26 cellular contexts compared by ENCODE assay signal in the genomic region with DNA sequence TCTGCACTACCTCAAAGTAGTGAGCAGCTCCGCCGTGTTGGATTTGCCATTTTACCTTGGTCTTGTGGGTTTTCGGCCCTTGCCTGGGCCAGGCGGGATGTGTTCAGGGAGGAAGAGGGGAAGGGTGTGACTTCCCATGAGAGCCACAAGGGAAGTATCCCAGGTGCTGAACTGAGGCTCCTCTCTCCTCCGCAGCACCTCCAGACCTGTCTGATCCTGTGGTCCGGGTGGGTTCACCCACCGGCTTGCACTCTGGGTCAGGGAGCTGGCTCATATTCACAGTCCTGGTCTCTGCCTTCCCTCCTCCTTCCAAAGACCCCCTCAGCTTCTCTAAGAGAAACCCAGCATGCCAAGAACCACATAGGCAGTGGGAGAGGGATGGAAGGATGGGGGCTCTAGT.
DNase-seq lines count a peak whose midpoint lies in the region; ATAC-seq, FAIRE-seq and TF ChIP-seq lines count a peak whose summit lies in the region.
"Had no signal": no experiment of that assay in that cellular context is flagged by ENCODE, and none has a peak within 500 bp of the region (broad histone marks: within the 10 kb centered on the region; RNA-seq: fewer than 3 reads in every experiment).

No MANE protein-coding gene starts in this region.

- H3K27me3 ChIP-seq in right atrium auricular region, result no peaks in the 10 kb centered on the region
- no peaks in the 10 kb centered on the region for H3K27me3 ChIP-seq in heart right ventricle
- no peaks in the 10 kb centered on the region for H3K27me3 ChIP-seq in osteoblast (ENCODE audit: insufficient read depth, low read length)
- H3K27me3 ChIP-seq: gastrocnemius medialis, pancreas had no signal

- no peak overlapping the region for H3K4me2 ChIP-seq in osteoblast (ENCODE audit: insufficient read depth, low read length)

- H3K4me1 ChIP-seq in right atrium auricular region, result peaks cover 0 to 18% of the 10 kb centered on the region in 2 donors
- peaks cover 5 to 42% (median 13%) of the 10 kb centered on the region in 9 donors for H3K4me1 ChIP-seq in heart right ventricle
- H3K4me1 ChIP-seq in osteoblast (ENCODE audit: insufficient read depth, low read length), result peaks cover 8% of the 10 kb centered on the region
- H3K4me1 ChIP-seq: pancreas had no signal

- ATAC-seq in heart right ventricle (no peak), HG02588 (IDR thresholded peaks at IDR 0.05; ENCODE audit: unreplicated experiment) (no peak), HG02678 (IDR thresholded peaks at IDR 0.05; ENCODE audit: unreplicated experiment) (no peak)
- ATAC-seq: activated T-cell treated with anti-CD3 and anti-CD28 coated beads, Interleukin-2, amount 50 U/mL, for 72 hours; gastrocnemius medialis; Panc1; pancreas; stimulated activated naive CD8-positive, alpha-beta T cell treated with anti-CD3 and anti-CD28 coated beads, Interleukin-15, Interleukin-2, amounts not matched to agents 100 U/mL and 50 U/mL, for 24 hours had no signal

- TF ChIP-seq CTCF in right atrium auricular region (IDR thresholded peaks at IDR 0.05), result no peak
- TF ChIP-seq CTCF in heart right ventricle (IDR thresholded peaks at IDR 0.05), result no peak
- no peak for TF ChIP-seq CTCF in osteoblast (IDR thresholded peaks at IDR 0.05; ENCODE audit: extremely low read depth, low read depth, low read length)

- H3K4me3 ChIP-seq in right atrium auricular region, result no peak overlapping the region
- no peak overlapping the region for H3K4me3 ChIP-seq in heart right ventricle
- H3K4me3 ChIP-seq in osteoblast (ENCODE audit: insufficient read depth, low read length), result no peak overlapping the region
- H3K4me3 ChIP-seq: gastrocnemius medialis, pancreas, thoracic aorta had no signal

- FAIRE-seq in urothelium cell line (lab: Jason Lieb, UNC), result peak; percentile 27
- FAIRE-seq: endothelial cell of umbilical vein, GM18507, pancreas had no signal

- H3K27ac ChIP-seq in right atrium auricular region, result no peak overlapping the region
- no peak overlapping the region for H3K27ac ChIP-seq in heart right ventricle
- no peak overlapping the region for H3K27ac ChIP-seq in osteoblast (ENCODE audit: low read depth, low read length)
- H3K27ac ChIP-seq: gastrocnemius medialis, pancreas, thoracic aorta, VCaP had no signal

- intact Hi-C loops in heart right ventricle (cut with DNase I), result loop anchor here in 2 of 10 donors (5.0 kb wide), 2 partner anchors 41 to 46 kb away; no protein-coding TSS in a partner anchor

- no peak overlapping the region for H2AFZ ChIP-seq in osteoblast (ENCODE audit: low read length)

- H4K20me1 ChIP-seq in osteoblast (ENCODE audit: insufficient read depth, low read length), result peaks cover 30% of the 10 kb centered on the region

- H3K79me2 ChIP-seq in osteoblast (ENCODE audit: insufficient read depth, low read length), result no peaks in the 10 kb centered on the region

- 73 to 81% methylated on average over 7 of the region's 7 CpGs for WGBS in heart right ventricle, 2 donors

- H3K36me3 ChIP-seq in right atrium auricular region, result peaks cover 5% of the 10 kb centered on the region
- H3K36me3 ChIP-seq in heart right ventricle, result peaks cover 0 to 13% (median 0%) of the 10 kb centered on the region in 9 donors
- H3K36me3 ChIP-seq in osteoblast (ENCODE audit: insufficient read depth, low read length), result peaks cover 4% of the 10 kb centered on the region
- H3K36me3 ChIP-seq: gastrocnemius medialis, pancreas had no signal

- peak; percentile 28 for DNase-seq in right atrium auricular region (ENCODE audit: low spot score)
- DNase-seq in heart right ventricle, result no peak
- peak; percentile 37 for DNase-seq in activated CD8-positive, alpha-beta memory T cell treated with anti-CD3 and anti-CD28 coated beads, Interleukin-2, amount 50 U/mL, for 48 hours
- DNase-seq in osteoblast (ENCODE audit: insufficient read length, low spot score, missing footprints), result peak; percentile 15
- no peak for DNase-seq in urothelium cell line (ENCODE audit: low spot score)
- DNase-seq in activated naive CD4-positive, alpha-beta T cell (lab: John Stamatoyannopoulos, UW), result no peak
- DNase-seq: activated CD4-positive, alpha-beta T cell treated with anti-CD3 and anti-CD28 coated beads, Interleukin-2, amount 10 ng/mL, durations not matched to agents 24 days and 14 days; activated naive CD4-positive, alpha-beta T cell treated with anti-CD3 and anti-CD28 coated beads for 36 hours; activated T-cell treated with anti-CD3 and anti-CD28 coated beads, Interleukin-2, amount 50 U/mL, for 72 hours; CD4-positive, alpha-beta memory T cell; HCEC 1CT; mammary epithelial cell; NCI-H2107; NCI-H748 treated with DMSO at 0.1 percent for 48 hours; retina; stimulated activated CD4-positive, alpha-beta T cell treated with anti-CD3 and anti-CD28 coated beads, Interleukin-2, amount 100 ng/mL, for 24 hours; stimulated activated naive CD8-positive, alpha-beta T cell treated with anti-CD3 and anti-CD28 coated beads, Interleukin-15, Interleukin-2, amounts not matched to agents 100 U/mL and 50 U/mL, for 24 hours had no signal

- H3K9me3 ChIP-seq in right atrium auricular region, result no peaks in the 10 kb centered on the region
- no peaks in the 10 kb centered on the region for H3K9me3 ChIP-seq in heart right ventricle
- no peaks in the 10 kb centered on the region for H3K9me3 ChIP-seq in osteoblast (ENCODE audit: low read depth, low read length)
- H3K9me3 ChIP-seq: gastrocnemius medialis, pancreas, thoracic aorta had no signal

Comparison
In these comparisons a context has a peak if more than half of its experiments do, and no peak if none do; other contexts are left out.
1. DNase-seq: peak in right atrium auricular region (single experiment), activated CD8-positive, alpha-beta memory T cell treated with anti-CD3 and anti-CD28 coated beads, Interleukin-2, amount 50 U/mL, for 48 hours (single experiment) and osteoblast (single experiment); none in heart right ventricle (0 of 2), urothelium cell line (single experiment) and activated naive CD4-positive, alpha-beta T cell (0 of 4).